17 cellular contexts compared by ENCODE assay signal in genomic region chr4:2647403-2648158, GRCh38.
A peak's percentile ranks its signal among the peaks of the same experiment; 100 is the strongest.
DNase-seq lines count a peak whose midpoint lies in the region; ATAC-seq lines count a peak whose summit lies in the region.
"Had no signal": no experiment of that assay in that cellular context is flagged by ENCODE, and none has a peak within 500 bp of the region (broad histone marks: within the 10 kb centered on the region; RNA-seq: fewer than 3 reads in every experiment).

No MANE protein-coding gene starts in this region.

- peak; percentile 50 for DNase-seq in cardiac septum (ENCODE audit: low spot score)
- DNase-seq in Right ventricle myocardium superior, result no peak
- DNase-seq in NCI-H69 (lab: John Stamatoyannopoulos, UW), result peak; percentile 78
- DNase-seq in mesenteric fat pad (ENCODE audit: low spot score), result peak; percentile 69
- DNase-seq in inferior parietal cortex (ENCODE audit: extremely low spot score), result no peak
- no peak for DNase-seq in DMS 273 treated with DMSO at 0.1 percent for 48 hours (lab: John Stamatoyannopoulos, UW)
- DNase-seq in DMS79 (lab: John Stamatoyannopoulos, UW), result no peak
- DNase-seq: activated CD8-positive, alpha-beta T cell treated with anti-CD3 and anti-CD28 coated beads, Interleukin-2, amount 10 ng/mL, durations not matched to agents 7 days and 5 days; activated gamma-delta T cell treated with Interleukin-2 at 50 U/mL for 16 hours; effector memory CD4-positive, alpha-beta T cell; islet precursor cell; NCI-H1930; stimulated activated CD4-positive, alpha-beta T cell treated with anti-CD3 and anti-CD28 coated beads, Interleukin-4, amount 100 ng/mL, for 24 hours; T-helper 1 cell had no signal

- intact Hi-C loops in cardiac septum (cut with DNase I), result no loop called here
- intact Hi-C loops in Right ventricle myocardium superior (cut with DNase I), result no loop called here

- ATAC-seq in Right ventricle myocardium superior (ENCODE audit: poor library complexity), result no peak
- no peak for ATAC-seq in GM18502 (IDR thresholded peaks at IDR 0.05; ENCODE audit: poor library complexity, unreplicated experiment)
- ATAC-seq: activated CD8-positive, alpha-beta T cell treated with anti-CD3 and anti-CD28 coated beads, Interleukin-2, amount 10 ng/mL, durations not matched to agents 7 days and 5 days; CD8-positive, alpha-beta T cell; sciatic nerve had no signal

Comparison
In these comparisons a context has a peak if more than half of its experiments do, and no peak if none do; other contexts are left out.
1. DNase-seq: peak in cardiac septum (single experiment), NCI-H69 (single experiment) and mesenteric fat pad (single experiment); none in Right ventricle myocardium superior (single experiment), inferior parietal cortex (single experiment), DMS 273 treated with DMSO at 0.1 percent for 48 hours (single experiment) and DMS79 (single experiment).